Comparison of ENCODE assay signal across 21 cellular contexts in genomic region chr5:168753691-168754254, GRCh38.
"Had no signal": no experiment of that assay in that cellular context is flagged by ENCODE, and none has a peak within 500 bp of the region (broad histone marks: within the 10 kb centered on the region; RNA-seq: fewer than 3 reads in every experiment).

No MANE protein-coding gene starts in this region.

- H3K27ac Mint-ChIP-seq: dendritic cell treated with granulocyte-macrophage colony-stimulating factor and Interleukin-4, amounts not matched to agents 40 ng/mL and 50 ng/mL, for 4 days; effector memory CD8-positive, alpha-beta T cell; nephron; stimulated activated memory B cell treated with anti-CD40 and anti-IgM and Interleukin-4, amounts not matched to agents 10 μg/mL and 1 μg/mL and 100 μg/mL, for 72 hours; stimulated activated naive CD8-positive, alpha-beta T cell treated with anti-CD3 and anti-CD28 coated beads, Interleukin-15, Interleukin-2, amounts not matched to agents 100 ng/mL and 50 ng/mL, for 24 hours had no signal

- H3K4me3 Mint-ChIP-seq: dendritic cell treated with granulocyte-macrophage colony-stimulating factor and Interleukin-4, amounts not matched to agents 40 ng/mL and 50 ng/mL, for 4 days; effector memory CD8-positive, alpha-beta T cell; naive B cell; nephron; stimulated activated memory B cell treated with anti-CD40 and anti-IgM and Interleukin-4, amounts not matched to agents 10 μg/mL and 1 μg/mL and 100 μg/mL, for 72 hours; stimulated activated naive CD8-positive, alpha-beta T cell treated with anti-CD3 and anti-CD28 coated beads, Interleukin-15, Interleukin-2, amounts not matched to agents 100 ng/mL and 50 ng/mL, for 24 hours had no signal

- H3K9me3 Mint-ChIP-seq: dendritic cell treated with granulocyte-macrophage colony-stimulating factor and Interleukin-4, amounts not matched to agents 40 ng/mL and 50 ng/mL, for 4 days; effector memory CD8-positive, alpha-beta T cell; nephron; stimulated activated memory B cell treated with anti-CD40 and anti-IgM and Interleukin-4, amounts not matched to agents 10 μg/mL and 1 μg/mL and 100 μg/mL, for 72 hours; stimulated activated naive CD8-positive, alpha-beta T cell treated with anti-CD3 and anti-CD28 coated beads, Interleukin-15, Interleukin-2, amounts not matched to agents 100 ng/mL and 50 ng/mL, for 24 hours had no signal

- H3K27me3 Mint-ChIP-seq: stimulated activated memory B cell treated with anti-CD40 and anti-IgM and Interleukin-4, amounts not matched to agents 10 μg/mL and 1 μg/mL and 100 μg/mL, for 72 hours had no signal

- H3K36me3 Mint-ChIP-seq: naive B cell; stimulated activated memory B cell treated with anti-CD40 and anti-IgM and Interleukin-4, amounts not matched to agents 10 μg/mL and 1 μg/mL and 100 μg/mL, for 72 hours had no signal

- ATAC-seq: effector memory CD8-positive, alpha-beta T cell; gastroesophageal sphincter; psoas muscle; right lobe of liver; stimulated activated memory B cell treated with anti-CD40 and anti-IgM and Interleukin-4, amounts not matched to agents 10 μg/mL and 1 μg/mL and 100 μg/mL, for 72 hours; upper lobe of right lung had no signal

- H3K9me3 ChIP-seq: esophagus squamous epithelium, gastroesophageal sphincter, left ventricle myocardium inferior, psoas muscle, right lobe of liver, tibial artery, upper lobe of right lung had no signal

- H3K27me3 ChIP-seq: gastroesophageal sphincter, right lobe of liver, tibial artery, upper lobe of right lung had no signal

- H3K4me1 Mint-ChIP-seq: naive B cell; nephron; stimulated activated memory B cell treated with anti-CD40 and anti-IgM and Interleukin-4, amounts not matched to agents 10 μg/mL and 1 μg/mL and 100 μg/mL, for 72 hours had no signal

- DNase-seq: effector memory CD8-positive, alpha-beta T cell; esophagus squamous epithelium; foreskin fibroblast; glutamatergic neuron; left ventricle myocardium inferior; mesenchymal stem cell; naive B cell; psoas muscle; retina; stimulated activated CD4-positive, alpha-beta T cell treated with anti-CD3 and anti-CD28 coated beads, Interleukin-15, amount 100 ng/mL, for 24 hours; stimulated activated CD4-positive, alpha-beta T cell treated with anti-CD3 and anti-CD28 coated beads, Interleukin-1b, Interleukin-23, amount 100 ng/mL, for 48 hours; stimulated activated CD4-positive, alpha-beta T cell treated with anti-CD3 and anti-CD28 coated beads, Interleukin-4, amount 100 ng/mL, for 24 hours; upper lobe of right lung had no signal

- H3K4me1 ChIP-seq: esophagus squamous epithelium, gastroesophageal sphincter, left ventricle myocardium inferior, psoas muscle, right lobe of liver, tibial artery, upper lobe of right lung had no signal

- H3K36me3 ChIP-seq: left ventricle myocardium inferior, right lobe of liver had no signal

- H3K27ac ChIP-seq: esophagus squamous epithelium, gastroesophageal sphincter, left ventricle myocardium inferior, psoas muscle, right lobe of liver, tibial artery, upper lobe of right lung had no signal

- H3K4me3 ChIP-seq: esophagus squamous epithelium, gastroesophageal sphincter, left ventricle myocardium inferior, lung, psoas muscle, right lobe of liver, tibial artery, upper lobe of right lung had no signal
